In genomic region chr3:63067999-63068645, GRCh38 we compare ENCODE assay signal across 8 cellular contexts.
DNase-seq lines count a peak whose midpoint lies in the region; ATAC-seq and TF ChIP-seq lines count a peak whose summit lies in the region.

No MANE protein-coding gene starts in this region.

- H4K20me1 ChIP-seq in Karpas-422 (ENCODE audit: insufficient read depth, low read depth, low read length), result no peaks in the 10 kb centered on the region

- no peak overlapping the region for H3K4me2 ChIP-seq in Karpas-422 (ENCODE audit: low read depth, low read length, poor library complexity, severe bottlenecking)

- no peaks in the 10 kb centered on the region for H3K36me3 ChIP-seq in Karpas-422 (ENCODE audit: insufficient read depth, low read length)

- no peaks in the 10 kb centered on the region for H3K9me3 ChIP-seq in Karpas-422 (ENCODE audit: low read length)

- ATAC-seq in HG03342 (IDR thresholded peaks at IDR 0.05; ENCODE audit: unreplicated experiment) (no peak), GM18909 (IDR thresholded peaks at IDR 0.05; ENCODE audit: poor library complexity, unreplicated experiment) (no peak), HG02981 (IDR thresholded peaks at IDR 0.05; ENCODE audit: unreplicated experiment) (no peak)

- H3K9ac ChIP-seq in Karpas-422 (ENCODE audit: low read length), result no peak overlapping the region

- no peaks in the 10 kb centered on the region for H3K4me1 ChIP-seq in Karpas-422 (ENCODE audit: low read length)

- H3K79me2 ChIP-seq in Karpas-422 (ENCODE audit: low read length), result no peaks in the 10 kb centered on the region

- TF ChIP-seq CTCF in astrocyte of the cerebellum (IDR thresholded peaks at IDR 0.05; ENCODE audit: low read depth, low read length, missing control alignments) (no peak), coronary artery (IDR thresholded peaks at IDR 0.05) (no peak)

- in situ Hi-C loops in astrocyte of the cerebellum (cut with HindIII; ENCODE audit: low sequenced_read_pairs), result no loop called here

- no peak overlapping the region for H2AFZ ChIP-seq in Karpas-422 (ENCODE audit: low read length)

- 0 out of 2 replicates have a peak, but pooled peaks cover 3% of the 10 kb centered on the region for H3K9me2 ChIP-seq in Karpas-422 (replicated peaks; ENCODE audit: insufficient read depth, low read length)

- no peaks in the 10 kb centered on the region for H3K27me3 ChIP-seq in Karpas-422 (ENCODE audit: low read length)

- H3K4me3 ChIP-seq in Karpas-422 (ENCODE audit: low read length) (no peak overlapping the region), astrocyte of the cerebellum (ENCODE audit: low read depth, low read length) (no peak overlapping the region), coronary artery (no peak overlapping the region)

- DNase-seq in ELR (ENCODE audit: low read depth) (peak; percentile 40), Karpas-422 (peak; percentile 79), astrocyte of the cerebellum (ENCODE audit: low read depth) (peak; percentile 61), kidney tubule cell (ENCODE audit: low spot score) (peak; percentile 52), coronary artery (ENCODE audit: low spot score) (no peak)

- H3K27ac ChIP-seq in Karpas-422 (ENCODE audit: low read length), result no peak overlapping the region
- H3K27ac ChIP-seq in coronary artery, result no peak overlapping the region
